ENCODE assay signal across 14 cellular contexts in the genomic region with DNA sequence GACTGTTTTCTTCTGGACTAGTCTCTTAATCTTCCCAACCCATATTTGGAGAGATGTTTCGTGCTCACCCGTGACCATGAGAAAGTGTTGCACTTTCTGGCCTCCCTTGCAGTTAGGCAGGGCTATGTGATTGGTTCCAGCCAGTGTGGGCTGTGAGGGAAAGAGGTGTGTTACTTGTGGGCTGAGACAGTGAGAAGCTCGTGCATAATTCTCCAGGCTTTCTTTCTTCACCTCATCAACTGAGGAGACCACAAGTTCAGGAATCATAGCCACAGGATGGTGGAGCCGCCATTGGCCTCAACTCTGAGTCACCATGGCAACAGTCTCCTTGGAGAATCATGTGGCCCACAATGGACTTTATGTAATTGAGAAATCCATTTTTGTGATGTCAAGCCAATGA. TPM values are rescaled to one million over a fixed set of nuclear protein-coding genes. Genes with fewer than 3 reads are reported as not detected.
DNase-seq lines count a peak whose midpoint lies in the region; ATAC-seq and TF ChIP-seq lines count a peak whose summit lies in the region.
"Had no signal": no experiment of that assay in that cellular context is flagged by ENCODE, and none has a peak within 500 bp of the region (broad histone marks: within the 10 kb centered on the region; RNA-seq: fewer than 3 reads in every experiment).

No MANE protein-coding gene starts in this region.

- no peak overlapping the region for H3K9ac ChIP-seq in parathyroid adenoma

- peak overlapping the region; percentile 10 for H2AFZ ChIP-seq in parathyroid adenoma

- peaks cover 27% of the 10 kb centered on the region for H3K4me1 Mint-ChIP-seq in activated naive CD8-positive, alpha-beta T cell treated with anti-CD3 and anti-CD28 coated beads, Interleukin-2, amount 50 U/mL, for 24 hours
- H3K4me1 Mint-ChIP-seq in activated naive CD8-positive, alpha-beta T cell treated with anti-CD3 and anti-CD28 coated beads for 36 hours = no peaks in the 10 kb centered on the region

- no peak overlapping the region for H3K27ac Mint-ChIP-seq in activated naive CD8-positive, alpha-beta T cell treated with anti-CD3 and anti-CD28 coated beads, Interleukin-2, amount 50 U/mL, for 24 hours
- H3K27ac Mint-ChIP-seq in activated naive CD8-positive, alpha-beta T cell treated with anti-CD3 and anti-CD28 coated beads for 36 hours = no peak overlapping the region
- H3K27ac Mint-ChIP-seq: activated CD4-positive, alpha-beta T cell treated with anti-CD3 and anti-CD28 coated beads for 36 hours had no signal

- peak; percentile 13 for ATAC-seq in activated naive CD8-positive, alpha-beta T cell treated with anti-CD3 and anti-CD28 coated beads, Interleukin-2, amount 50 U/mL, for 24 hours
- ATAC-seq in HG03442 (IDR thresholded peaks at IDR 0.05; ENCODE audit: unreplicated experiment) = no peak
- ATAC-seq: activated CD4-positive, alpha-beta T cell treated with anti-CD3 and anti-CD28 coated beads for 36 hours had no signal

- H3K36me3 ChIP-seq in parathyroid adenoma (ENCODE audit: control insufficient read depth, insufficient read depth, low read length) = no peaks in the 10 kb centered on the region
- H3K36me3 ChIP-seq: transverse colon had no signal

- no peak overlapping the region for H3K4me2 ChIP-seq in parathyroid adenoma (ENCODE audit: low read length)

- peaks cover 27% of the 10 kb centered on the region for H3K4me1 ChIP-seq in parathyroid adenoma

- no peak overlapping the region for H3K4me3 Mint-ChIP-seq in activated naive CD8-positive, alpha-beta T cell treated with anti-CD3 and anti-CD28 coated beads, Interleukin-2, amount 50 U/mL, for 24 hours
- no peak overlapping the region for H3K4me3 Mint-ChIP-seq in activated naive CD8-positive, alpha-beta T cell treated with anti-CD3 and anti-CD28 coated beads for 36 hours
- H3K4me3 Mint-ChIP-seq: activated CD4-positive, alpha-beta T cell treated with anti-CD3 and anti-CD28 coated beads for 36 hours had no signal

- no peak overlapping the region for H3K4me3 ChIP-seq in parathyroid adenoma (ENCODE audit: low read depth, low read length)
- H3K4me3 ChIP-seq: dorsolateral prefrontal cortex, transverse colon had no signal

- H3K79me2 ChIP-seq in parathyroid adenoma = peaks cover 41% of the 10 kb centered on the region

- in situ Hi-C loops in G401 (cut with HindIII; ENCODE audit: low sequenced_read_pairs) = no loop called here

- H3K27me3 ChIP-seq in parathyroid adenoma (ENCODE audit: control insufficient read depth, insufficient read depth, low read length) = no peaks in the 10 kb centered on the region
- H3K27me3 ChIP-seq: dorsolateral prefrontal cortex, transverse colon had no signal

- no peaks in the 10 kb centered on the region for H3K9me3 ChIP-seq in parathyroid adenoma (ENCODE audit: control insufficient read depth, low read length)
- H3K9me3 ChIP-seq: transverse colon had no signal

- no peak for TF ChIP-seq CTCF in parathyroid adenoma (IDR thresholded peaks at IDR 0.05)

- no peaks in the 10 kb centered on the region for H3K27me3 Mint-ChIP-seq in activated naive CD8-positive, alpha-beta T cell treated with anti-CD3 and anti-CD28 coated beads, Interleukin-2, amount 50 U/mL, for 24 hours
- H3K27me3 Mint-ChIP-seq in activated naive CD8-positive, alpha-beta T cell treated with anti-CD3 and anti-CD28 coated beads for 36 hours = no peaks in the 10 kb centered on the region
- H3K27me3 Mint-ChIP-seq: activated CD4-positive, alpha-beta T cell treated with anti-CD3 and anti-CD28 coated beads for 36 hours had no signal

- H3K36me3 Mint-ChIP-seq in activated naive CD8-positive, alpha-beta T cell treated with anti-CD3 and anti-CD28 coated beads, Interleukin-2, amount 50 U/mL, for 24 hours (ENCODE audit: low read depth) = no peaks in the 10 kb centered on the region
- no peaks in the 10 kb centered on the region for H3K36me3 Mint-ChIP-seq in activated naive CD8-positive, alpha-beta T cell treated with anti-CD3 and anti-CD28 coated beads for 36 hours

- H3K27ac ChIP-seq in parathyroid adenoma = peak overlapping the region; percentile 74
- H3K27ac ChIP-seq: transverse colon had no signal

- DNase-seq in activated naive CD8-positive, alpha-beta T cell treated with anti-CD3 and anti-CD28 coated beads, Interleukin-2, amount 50 U/mL, for 24 hours = no peak
- no peak for DNase-seq in activated naive CD8-positive, alpha-beta T cell treated with anti-CD3 and anti-CD28 coated beads for 36 hours
- DNase-seq in NCI-H146 (lab: John Stamatoyannopoulos, UW) (peak; percentile 70), dermis blood vessel endothelial cell (peak; percentile 5), G401 (ENCODE audit: low spot score) (no peak), islet precursor cell (no peak)
- DNase-seq: activated CD4-positive, alpha-beta T cell treated with anti-CD3 and anti-CD28 coated beads for 36 hours; dorsolateral prefrontal cortex; foreskin fibroblast; midbrain; NCI-H524; transverse colon had no signal

- H3K9me3 Mint-ChIP-seq in activated naive CD8-positive, alpha-beta T cell treated with anti-CD3 and anti-CD28 coated beads, Interleukin-2, amount 50 U/mL, for 24 hours = no peaks in the 10 kb centered on the region
- H3K9me3 Mint-ChIP-seq in activated naive CD8-positive, alpha-beta T cell treated with anti-CD3 and anti-CD28 coated beads for 36 hours = no peaks in the 10 kb centered on the region

RNA-seq across cellular contexts. Expression of gene FUCA2, which starts 57.5 kb away (rescaled TPM):
- 1 to 10 TPM; 8.4 to 9.1 TPM for total RNA-seq in activated naive CD8-positive, alpha-beta T cell treated with anti-CD3 and anti-CD28 coated beads for 36 hours
- 30.3 and 52.8 TPM in 2 replicates for total RNA-seq in dermis blood vessel endothelial cell
- 54.2 and 54.7 TPM in 2 replicates for total RNA-seq in G401 (2014; rRNA removed; shearing (Covaris generic))

Comparison
In these comparisons a context has a peak if more than half of its experiments do, and no peak if none do; other contexts are left out.
1. DNase-seq: peak in NCI-H146 (single experiment) and dermis blood vessel endothelial cell (single experiment); none in activated naive CD8-positive, alpha-beta T cell treated with anti-CD3 and anti-CD28 coated beads, Interleukin-2, amount 50 U/mL, for 24 hours (single experiment), activated naive CD8-positive, alpha-beta T cell treated with anti-CD3 and anti-CD28 coated beads for 36 hours (single experiment), G401 (single experiment) and islet precursor cell (single experiment).